ENCODE assay signal across 1 cellular context in the genomic region with DNA sequence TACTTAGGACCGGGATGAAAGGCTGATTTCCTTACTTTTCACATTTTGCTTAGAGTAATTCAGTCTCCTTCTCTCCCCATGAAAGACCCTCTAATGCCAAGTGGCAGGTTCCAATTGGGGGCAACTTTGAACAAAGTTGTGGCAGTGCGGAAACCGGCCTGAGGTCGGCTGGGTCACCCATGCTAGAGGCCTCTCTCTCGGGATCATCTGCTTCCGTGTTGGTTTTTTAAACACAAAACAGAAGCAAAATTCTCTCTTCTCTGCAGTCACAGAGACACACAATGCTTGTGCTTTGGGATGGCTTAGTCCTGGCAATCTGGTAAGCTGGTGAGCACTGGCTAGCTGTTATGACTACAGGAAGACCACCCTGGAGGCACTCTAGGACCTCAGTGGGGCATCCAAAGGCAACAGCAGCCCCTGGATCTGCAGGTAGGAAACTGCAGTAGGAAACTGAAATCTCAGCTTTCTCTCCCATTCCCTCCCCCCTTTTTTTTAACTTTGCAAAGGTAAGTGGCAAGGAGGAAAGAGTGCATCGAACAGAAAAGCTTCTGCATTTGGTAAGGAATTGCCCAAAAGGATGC.
TF ChIP-seq lines count a peak whose summit lies in the region.

No MANE protein-coding gene starts in this region.

TF ChIP-seq in H1, 55 proteins besides CTCF, POLR2A, EP300 and RAD21:
- no peak for TF ChIP-seq TEAD4 (IDR thresholded peaks at IDR 0.05; ENCODE audit: low read depth, low read length)
- no peak for TF ChIP-seq SIN3A (conservative IDR thresholded peaks at IDR 0.05 in 1 of 2, IDR thresholded peaks at IDR 0.05 in 1 of 2; ENCODE audit: low read depth in 1 of 2, low read length in 2 of 2)
- TF ChIP-seq SP2 (IDR thresholded peaks at IDR 0.05; ENCODE audit: low read length): no peak
- no peak for TF ChIP-seq CTBP2 (IDR thresholded peaks at IDR 0.05; ENCODE audit: borderline replicate concordance, insufficient read depth, insufficient read length, low read length)
- no peak for TF ChIP-seq NANOG (IDR thresholded peaks at IDR 0.05; ENCODE audit: insufficient read depth, low read depth, low read length, poor library complexity, severe bottlenecking)
- TF ChIP-seq SRF (IDR thresholded peaks at IDR 0.05; ENCODE audit: low read depth, low read length): no peak
- TF ChIP-seq YY1 (IDR thresholded peaks at IDR 0.05; ENCODE audit: low read depth, low read length): no peak
- TF ChIP-seq GABPA (IDR thresholded peaks at IDR 0.05; ENCODE audit: borderline replicate concordance, insufficient read depth, low read length): no peak
- no peak for TF ChIP-seq POLR2AphosphoS5 (IDR thresholded peaks at IDR 0.05; ENCODE audit: low read depth, low read length)
- no peak for TF ChIP-seq ZNF274 (IDR thresholded peaks at IDR 0.05; ENCODE audit: borderline replicate concordance, extremely low read depth, low read length)
- no peak for TF ChIP-seq GTF2F1 (IDR thresholded peaks at IDR 0.05; ENCODE audit: borderline replicate concordance, low read depth, low read length)
- no peak for TF ChIP-seq KDM5A (IDR thresholded peaks at IDR 0.05; ENCODE audit: low read length)
- TF ChIP-seq JUN (IDR thresholded peaks at IDR 0.05; ENCODE audit: low read depth, low read length): no peak
- no peak for TF ChIP-seq PHF8 (conservative IDR thresholded peaks at IDR 0.05; ENCODE audit: low read depth, low read length)
- TF ChIP-seq, protein P1, sequence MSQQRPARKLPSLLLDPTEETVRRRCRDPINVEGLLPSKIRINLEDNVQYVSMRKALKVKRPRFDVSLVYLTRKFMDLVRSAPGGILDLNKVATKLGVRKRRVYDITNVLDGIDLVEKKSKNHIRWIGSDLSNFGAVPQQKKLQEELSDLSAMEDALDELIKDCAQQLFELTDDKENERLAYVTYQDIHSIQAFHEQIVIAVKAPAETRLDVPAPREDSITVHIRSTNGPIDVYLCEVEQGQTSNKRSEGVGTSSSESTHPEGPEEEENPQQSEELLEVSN (IDR thresholded peaks at IDR 0.05): no peak
- TF ChIP-seq TBP (IDR thresholded peaks at IDR 0.05; ENCODE audit: low read depth, low read length): no peak
- no peak for TF ChIP-seq FOSL1 (IDR thresholded peaks at IDR 0.05; ENCODE audit: insufficient read depth, low read depth, low read length)
- TF ChIP-seq RFX5 (IDR thresholded peaks at IDR 0.05; ENCODE audit: borderline replicate concordance, low read depth, low read length): no peak
- no peak for TF ChIP-seq RNF2 (IDR thresholded peaks at IDR 0.05; ENCODE audit: borderline replicate concordance, low read depth, low read length, missing control alignments, poor library complexity, severe bottlenecking)
